In the genomic region with DNA sequence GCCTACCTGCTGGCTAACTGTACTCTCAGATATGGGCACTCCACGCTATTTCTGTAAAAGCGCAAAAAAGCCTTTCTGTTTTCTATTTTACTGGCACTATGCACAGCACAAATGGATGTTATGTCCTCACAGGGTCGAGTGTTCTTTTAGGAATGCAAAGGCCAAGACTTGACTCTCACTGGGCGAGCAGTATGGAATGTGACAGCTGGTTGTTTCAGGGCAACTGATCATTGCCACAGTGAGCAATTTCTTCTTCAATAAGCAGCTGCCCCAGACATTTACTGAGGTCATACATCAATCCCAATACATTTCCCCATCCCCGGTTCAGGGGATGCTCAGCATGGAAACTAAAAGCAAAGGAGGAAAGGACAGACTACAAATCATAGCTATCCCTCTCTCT, we compare ENCODE assay signal across 22 cellular contexts. TPM values are rescaled to one million over a fixed set of nuclear protein-coding genes. Genes with fewer than 3 reads are reported as not detected.
DNase-seq lines count a peak whose midpoint lies in the region; ATAC-seq and TF ChIP-seq lines count a peak whose summit lies in the region.
"Had no signal": no experiment of that assay in that cellular context is flagged by ENCODE, and none has a peak within 500 bp of the region (broad histone marks: within the 10 kb centered on the region; RNA-seq: fewer than 3 reads in every experiment).

No MANE protein-coding gene starts in this region.

- no peak for TF ChIP-seq POLR2A in sigmoid colon (IDR thresholded peaks at IDR 0.05)

- H3K9me3 ChIP-seq in sigmoid colon (no peaks in the 10 kb centered on the region), right atrium auricular region (no peaks in the 10 kb centered on the region)
- H3K9me3 ChIP-seq: uterus had no signal

- no peak for ATAC-seq in HG02938 (IDR thresholded peaks at IDR 0.05; ENCODE audit: unreplicated experiment)
- ATAC-seq: activated naive CD4-positive, alpha-beta T cell treated with anti-CD3 and anti-CD28 coated beads, Interleukin-2, amount 50 U/mL, for 72 hours; stimulated activated naive B cell treated with anti-CD40 and anti-IgM and Interleukin-4, amounts not matched to agents 10 μg/mL and 1 μg/mL and 100 μg/mL, for 72 hours had no signal

- no peak overlapping the region for H3K4me3 ChIP-seq in fibroblast of the aortic adventitia (ENCODE audit: low read depth, low read length)
- no peak overlapping the region for H3K4me3 ChIP-seq in sigmoid colon
- no peak overlapping the region for H3K4me3 ChIP-seq in right atrium auricular region
- H3K4me3 ChIP-seq: spleen, uterus had no signal

- no peak for TF ChIP-seq EP300 in sigmoid colon (IDR thresholded peaks at IDR 0.05)

- 74 to 81% methylated on average over 5 of the region's 5 CpGs for WGBS in sigmoid colon, 2 donors

- TF ChIP-seq CTCF in fibroblast of the aortic adventitia (IDR thresholded peaks at IDR 0.05; ENCODE audit: insufficient read depth, low read length) (no peak), sigmoid colon (IDR thresholded peaks at IDR 0.05) (no peak), right atrium auricular region (IDR thresholded peaks at IDR 0.05) (no peak)

- H3K4me1 ChIP-seq in sigmoid colon, result peaks cover 0 to 26% (median 23%) of the 10 kb centered on the region in 4 donors
- H3K4me1 ChIP-seq in right atrium auricular region, result no peaks in the 10 kb centered on the region
- H3K4me1 ChIP-seq: spleen, uterus had no signal

- peaks cover 0 to 14% (median 5%) of the 10 kb centered on the region in 4 donors for H3K36me3 ChIP-seq in sigmoid colon
- peaks cover 9% of the 10 kb centered on the region for H3K36me3 ChIP-seq in right atrium auricular region
- H3K36me3 ChIP-seq: spleen, uterus had no signal

- peak; percentile 25 for DNase-seq in AG20443 (ENCODE audit: low spot score)
- peak; percentile 16 for DNase-seq in amniotic epithelial cell (ENCODE audit: low read depth)
- peak; percentile 42 for DNase-seq in fibroblast of the aortic adventitia (ENCODE audit: low read depth)
- DNase-seq in sigmoid colon, result no peak
- no peak for DNase-seq in HT-29 (ENCODE audit: low spot score)
- no peak for DNase-seq in right atrium auricular region (ENCODE audit: low spot score)
- no peak for DNase-seq in activated naive CD4-positive, alpha-beta T cell (lab: John Stamatoyannopoulos, UW)
- DNase-seq: activated CD4-positive, alpha-beta T cell treated with anti-CD3 and anti-CD28 coated beads, Interleukin-2, amount 10 ng/mL, durations not matched to agents 7 days and 5 days; activated T-cell treated with anti-CD3 and anti-CD28 coated beads, Interleukin-2, amount 50 U/mL, for 1 hour; Calu3; central memory CD4-positive, alpha-beta T cell; GF-D8; glutamatergic neuron; KG1; NCI-H1436 treated with DMSO at 0.1 percent for 48 hours; SHP77 treated with DMSO at 0.1 percent for 48 hours; spleen; stimulated activated naive B cell treated with anti-CD40 and anti-IgM and Interleukin-4, amounts not matched to agents 10 μg/mL and 1 μg/mL and 100 μg/mL, for 72 hours; T1000; uterus had no signal

- H3K27me3 ChIP-seq in sigmoid colon, result no peaks in the 10 kb centered on the region
- H3K27me3 ChIP-seq in right atrium auricular region, result no peaks in the 10 kb centered on the region
- H3K27me3 ChIP-seq: spleen, uterus had no signal

- H3K27ac ChIP-seq in sigmoid colon (peak overlapping the region; percentile 48 to 68 (median 62)), right atrium auricular region (no peak overlapping the region)
- H3K27ac ChIP-seq: spleen, uterus had no signal

- intact Hi-C loops in sigmoid colon (cut with DNase I), result no loop called here

RNA-seq across cellular contexts. Expression of gene PDE5A, which starts 58.2 kb away (rescaled TPM):
- total RNA-seq in fibroblast of the aortic adventitia (ENCODE audit: low replicate concordance), result 29.3 and 146 TPM in 2 replicates
- 100 to 1,000 TPM; 138 to 209 (median 149) TPM for total RNA-seq in sigmoid colon
- polyA plus RNA-seq in sigmoid colon, result 1 to 10 TPM; 5.5 to 9.0 (median 7.4) TPM
- total RNA-seq in HT-29 (2014; rRNA removed; shearing (Covaris generic)), result 2.0 and 3.0 TPM in 2 replicates
- total RNA-seq in right atrium auricular region, result 10 to 100 TPM in 1 of 2 donors, 1 to 10 TPM in 1; 5.8 to 14.7 TPM

Comparison
In these comparisons a context has a peak if more than half of its experiments do, and no peak if none do; other contexts are left out.
1. DNase-seq: peak in AG20443 (single experiment), amniotic epithelial cell (single experiment) and fibroblast of the aortic adventitia (single experiment); none in sigmoid colon (single experiment), HT-29 (single experiment), right atrium auricular region (single experiment) and activated naive CD4-positive, alpha-beta T cell (0 of 4).
2. H3K27ac ChIP-seq: peak in sigmoid colon (4 of 4); none in right atrium auricular region (0 of 2).